In the genomic region with DNA sequence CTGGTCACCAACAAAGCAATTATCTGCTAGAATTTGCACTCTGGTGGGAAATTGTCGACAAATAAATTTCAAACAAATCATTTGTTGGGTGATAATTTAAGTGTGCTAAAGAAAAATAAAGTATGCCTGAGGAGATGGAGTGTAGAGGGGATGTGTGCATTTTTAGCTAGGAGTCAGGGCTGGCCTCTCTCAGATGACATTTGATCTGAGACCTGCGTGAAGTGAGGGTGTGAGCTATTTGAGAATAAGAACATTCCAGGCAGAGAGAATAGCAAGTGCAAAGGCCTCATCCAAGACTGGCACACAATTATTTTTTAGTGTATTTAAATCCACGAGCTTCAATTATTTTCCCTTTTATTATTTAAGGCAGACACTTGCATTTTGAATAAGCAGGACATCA, we compare ENCODE assay signal across 19 cellular contexts. TPM values are rescaled to one million over a fixed set of nuclear protein-coding genes. Genes with fewer than 3 reads are reported as not detected.
"Had no signal": no experiment of that assay in that cellular context is flagged by ENCODE, and none has a peak within 500 bp of the region (broad histone marks: within the 10 kb centered on the region; RNA-seq: fewer than 3 reads in every experiment).

No MANE protein-coding gene starts in this region.

- H3K36me3 Mint-ChIP-seq: brain; stimulated activated naive B cell treated with anti-CD40 and anti-IgM and Interleukin-4, amounts not matched to agents 10 μg/mL and 1 μg/mL and 100 μg/mL, for 72 hours had no signal

- H3K4me1 ChIP-seq: foreskin keratinocyte, upper lobe of right lung had no signal

- H3K9me3 Mint-ChIP-seq: brain; central memory CD8-positive, alpha-beta T cell; T-helper 1 cell treated with Interleukin-12 subunit alpha and Interleukin-12 subunit beta and Interleukin-4 antibody, amounts not matched to agents 30 μg/mL and 1 μg/mL, for 36 hours had no signal

- H3K27me3 Mint-ChIP-seq: brain; central memory CD8-positive, alpha-beta T cell; stimulated activated naive B cell treated with anti-CD40 and anti-IgM and Interleukin-4, amounts not matched to agents 10 μg/mL and 1 μg/mL and 100 μg/mL, for 72 hours had no signal

- H3K27ac ChIP-seq: coronary artery, foreskin keratinocyte, thoracic aorta, upper lobe of right lung, VCaP had no signal

- H3K4me3 Mint-ChIP-seq: activated T-helper 1 cell treated with anti-CD3 and anti-CD28 coated beads, Interleukin-12 subunit alpha, Interleukin-12 subunit beta, Interleukin-2, Interleukin-4 antibody, amounts not matched to agents 30 ng/mL and 10 ng/mL and 1 ng/mL, durations not matched to agents 14 hours and 24 hours and 36 hours; central memory CD8-positive, alpha-beta T cell; stimulated activated naive B cell treated with anti-CD40 and anti-IgM and Interleukin-4, amounts not matched to agents 10 μg/mL and 1 μg/mL and 100 μg/mL, for 72 hours; T-helper 1 cell treated with Interleukin-12 subunit alpha and Interleukin-12 subunit beta and Interleukin-4 antibody, amounts not matched to agents 30 μg/mL and 1 μg/mL, for 36 hours had no signal

- ATAC-seq: sciatic nerve; stimulated activated naive B cell treated with anti-CD40 and anti-IgM and Interleukin-4, amounts not matched to agents 10 μg/mL and 1 μg/mL and 100 μg/mL, for 72 hours; upper lobe of right lung had no signal

- DNase-seq: activated CD4-positive, alpha-beta T cell treated with anti-CD3 and anti-CD28 coated beads for 1 hour; activated naive CD4-positive, alpha-beta T cell treated with Interleukin-2 at 50 U/mL for 16 hours; anterior cingulate cortex; glutamatergic neuron; hypothalamus; islet precursor cell; stimulated activated CD4-positive, alpha-beta T cell treated with anti-CD3 and anti-CD28 coated beads, Interleukin-4, amount 100 ng/mL, for 4 hours; stimulated activated naive B cell treated with anti-CD40 and anti-IgM and Interleukin-4, amounts not matched to agents 10 μg/mL and 1 μg/mL and 100 μg/mL, for 72 hours; upper lobe of right lung had no signal

- H3K4me3 ChIP-seq: coronary artery, thoracic aorta, upper lobe of right lung had no signal

- H3K27me3 ChIP-seq: foreskin keratinocyte, upper lobe of right lung had no signal

- H3K27ac Mint-ChIP-seq: activated T-helper 1 cell treated with anti-CD3 and anti-CD28 coated beads, Interleukin-12 subunit alpha, Interleukin-12 subunit beta, Interleukin-2, Interleukin-4 antibody, amounts not matched to agents 30 ng/mL and 10 ng/mL and 1 ng/mL, durations not matched to agents 14 hours and 24 hours and 36 hours; stimulated activated naive B cell treated with anti-CD40 and anti-IgM and Interleukin-4, amounts not matched to agents 10 μg/mL and 1 μg/mL and 100 μg/mL, for 72 hours; T-helper 1 cell treated with Interleukin-12 subunit alpha and Interleukin-12 subunit beta and Interleukin-4 antibody, amounts not matched to agents 30 μg/mL and 1 μg/mL, for 36 hours had no signal

- H3K36me3 ChIP-seq: thoracic aorta, upper lobe of right lung had no signal

- H3K9me3 ChIP-seq: thoracic aorta, upper lobe of right lung had no signal

RNA-seq across cellular contexts. Expression of a gene that starts 19.7 kb away (rescaled TPM):
- total RNA-seq: osteocyte had no signal
